In the genomic region with DNA sequence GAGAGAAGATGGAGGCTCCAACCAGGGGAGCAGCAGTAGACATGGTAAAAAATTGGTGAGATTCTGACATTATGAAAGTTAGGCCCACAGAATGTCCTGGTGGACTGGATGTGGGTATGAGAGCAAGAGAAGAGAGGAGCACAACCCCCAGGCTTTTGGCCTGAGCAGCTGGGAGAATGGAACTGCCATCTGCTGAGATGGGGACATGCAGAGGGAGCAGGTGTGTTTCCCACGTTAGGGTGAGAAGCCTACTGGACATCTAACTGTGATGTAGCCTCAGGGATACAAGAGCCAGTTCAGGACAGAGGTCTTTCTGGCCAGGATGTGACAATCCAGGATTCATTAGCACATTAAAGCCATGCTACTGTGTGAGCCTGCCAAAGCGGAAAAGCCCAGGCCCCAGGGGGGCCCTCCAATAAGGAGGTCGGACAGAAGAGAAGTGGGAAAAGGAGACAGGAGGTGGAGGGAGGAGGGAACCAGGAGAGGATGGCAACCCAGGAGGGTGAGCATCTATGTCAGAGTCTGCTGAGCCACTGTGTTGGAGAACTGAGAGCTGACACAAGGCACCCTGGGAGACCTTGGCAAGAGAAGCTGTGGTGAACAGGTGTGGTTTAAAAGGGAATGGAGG, we compare ENCODE assay signal across 12 cellular contexts. TPM values are rescaled to one million over a fixed set of nuclear protein-coding genes. Genes with fewer than 3 reads are reported as not detected.
DNase-seq lines count a peak whose midpoint lies in the region; ATAC-seq and TF ChIP-seq lines count a peak whose summit lies in the region.
"Had no signal": no experiment of that assay in that cellular context is flagged by ENCODE, and none has a peak within 500 bp of the region (broad histone marks: within the 10 kb centered on the region; RNA-seq: fewer than 3 reads in every experiment).

No MANE protein-coding gene starts in this region.

- intact Hi-C loops in left ventricle myocardium inferior (cut with micrococcal nuclease) (no loop called here), heart left ventricle (cut with DNase I) (no loop called here)

- TF ChIP-seq CTCF in left ventricle myocardium inferior (IDR thresholded peaks at IDR 0.05; ENCODE audit: borderline replicate concordance) = no peak
- TF ChIP-seq CTCF in heart left ventricle (IDR thresholded peaks at IDR 0.05) = no peak
- TF ChIP-seq CTCF in upper lobe of left lung (IDR thresholded peaks at IDR 0.05) = no peak

- no peak for TF ChIP-seq POLR2A in heart left ventricle (IDR thresholded peaks at IDR 0.05)
- TF ChIP-seq POLR2A in upper lobe of left lung (IDR thresholded peaks at IDR 0.05) = no peak

- no peak overlapping the region for H3K4me3 ChIP-seq in left ventricle myocardium inferior
- no peak overlapping the region for H3K4me3 ChIP-seq in heart left ventricle
- H3K4me3 ChIP-seq in upper lobe of left lung = no peak overlapping the region
- H3K4me3 ChIP-seq: HAP-1 had no signal

- DNase-seq in left ventricle myocardium inferior = no peak
- DNase-seq in heart left ventricle = no peak
- peak; percentile 58 to 65 for DNase-seq in SHP77 (lab: John Stamatoyannopoulos, UW)
- DNase-seq in islet precursor cell = peak; percentile 37
- DNase-seq in upper lobe of left lung = no peak

- H3K27me3 ChIP-seq in left ventricle myocardium inferior (ENCODE audit: low read depth) (no peaks in the 10 kb centered on the region), heart left ventricle (no peaks in the 10 kb centered on the region), upper lobe of left lung (no peaks in the 10 kb centered on the region)

- TF ChIP-seq EP300 in upper lobe of left lung (IDR thresholded peaks at IDR 0.05) = no peak

- H3K27ac ChIP-seq in left ventricle myocardium inferior (replicated peaks) = peak overlapping the region; percentile 39
- H3K27ac ChIP-seq in heart left ventricle = peak overlapping the region in 2 of 12 donors; percentile 52 to 89
- H3K27ac ChIP-seq in upper lobe of left lung = peak overlapping the region; percentile 68 to 96 (median 88)

- H3K36me3 ChIP-seq in left ventricle myocardium inferior = no peaks in the 10 kb centered on the region
- H3K36me3 ChIP-seq in heart left ventricle = no peaks in the 10 kb centered on the region
- H3K36me3 ChIP-seq in upper lobe of left lung = peaks cover 0 to 2% (median 0%) of the 10 kb centered on the region in 4 donors
- H3K36me3 ChIP-seq: HAP-1 had no signal

- no peak for ATAC-seq in heart left ventricle
- ATAC-seq in upper lobe of left lung (ENCODE audit: low FRiP score in 2 of 2) = peak in 1 of 2 donors; percentile 2
- ATAC-seq in HG02678 (IDR thresholded peaks at IDR 0.05; ENCODE audit: unreplicated experiment) = no peak
- no peak for ATAC-seq in HG03108 (IDR thresholded peaks at IDR 0.05; ENCODE audit: unreplicated experiment)
- ATAC-seq in GM19351 (IDR thresholded peaks at IDR 0.05; ENCODE audit: unreplicated experiment) = no peak

- 38 to 60% (median 47%) methylated on average over 3 of the region's 3 CpGs for WGBS in heart left ventricle, 4 donors
- WGBS in upper lobe of left lung, 2 donors = 53 to 69% methylated on average over 3 of the region's 3 CpGs

- H3K4me1 ChIP-seq in left ventricle myocardium inferior (peaks cover 86% of the 10 kb centered on the region), heart left ventricle (peaks cover 18 to 84% (median 64%) of the 10 kb centered on the region in 12 donors), upper lobe of left lung (peaks cover 71 to 91% (median 83%) of the 10 kb centered on the region in 4 donors)
- H3K4me1 ChIP-seq: HAP-1 had no signal

- H3K9me3 ChIP-seq in left ventricle myocardium inferior (replicated peaks) (no peaks in the 10 kb centered on the region), heart left ventricle (no peaks in the 10 kb centered on the region), upper lobe of left lung (no peaks in the 10 kb centered on the region)
- H3K9me3 ChIP-seq: HAP-1 had no signal

RNA-seq across cellular contexts. Expression of a gene that starts 10.6 kb away (rescaled TPM):
- total RNA-seq in left ventricle myocardium inferior (105 TPM), heart left ventricle (100 to 1,000 TPM in 4 of 9 donors, 10 to 100 TPM in 5; 46.5 to 146 (median 83.3) TPM), upper lobe of left lung (100 to 1,000 TPM; 291 to 729 (median 637) TPM)
- 10 to 100 TPM; 50.7 to 56.4 TPM for polyA plus RNA-seq in heart left ventricle

RNA-seq across cellular contexts. Expression of a gene that starts 34.5 kb away (rescaled TPM):
- total RNA-seq in left ventricle myocardium inferior = not detected
- not detected for total RNA-seq in heart left ventricle
- not detected for polyA plus RNA-seq in heart left ventricle
- 1 to 10 TPM in 2 of 6 donors, under 1 TPM in 4; under 0.01 to 1.6 (median 0.22) TPM for total RNA-seq in upper lobe of left lung
- total RNA-seq: epithelial cell of proximal tubule, M059J had no signal
- polyA plus RNA-seq: AG04450 had no signal

Comparison
In these comparisons a context has a peak if more than half of its experiments do, and no peak if none do; other contexts are left out.
1. DNase-seq: peak in SHP77 (2 of 2) and islet precursor cell (single experiment); none in left ventricle myocardium inferior (single experiment), heart left ventricle (0 of 5) and upper lobe of left lung (0 of 2).